20 cellular contexts compared by ENCODE assay signal in genomic region chr13:20977394-20977793, GRCh38.
"Had no signal": no experiment of that assay in that cellular context is flagged by ENCODE, and none has a peak within 500 bp of the region (broad histone marks: within the 10 kb centered on the region; RNA-seq: fewer than 3 reads in every experiment).

No MANE protein-coding gene starts in this region.

- ATAC-seq: activated CD4-positive, alpha-beta T cell treated with anti-CD3 and anti-CD28 coated beads for 36 hours; activated T-helper 17 cell treated with anti-CD3 and anti-CD28 coated beads, Interleukin-2, amount 50 U/mL, for 72 hours; gastrocnemius medialis; stimulated activated naive CD8-positive, alpha-beta T cell treated with anti-CD3 and anti-CD28 coated beads, Interleukin-15, Interleukin-2, amounts not matched to agents 100 U/mL and 50 U/mL, for 24 hours had no signal

- H3K27me3 ChIP-seq: gastrocnemius medialis, tibial artery had no signal

- FAIRE-seq: urothelium cell line had no signal

- H3K4me3 ChIP-seq: coronary artery, gastrocnemius medialis, left ventricle myocardium inferior, tibial artery had no signal

- DNase-seq: activated CD4-positive, alpha-beta memory T cell treated with anti-CD3 and anti-CD28 coated beads for 36 hours; activated CD4-positive, alpha-beta T cell treated with anti-CD3 and anti-CD28 coated beads for 36 hours; activated naive CD4-positive, alpha-beta T cell; activated naive CD8-positive, alpha-beta T cell treated with anti-CD3 and anti-CD28 coated beads, Interleukin-2, amount 10 ng/mL, durations not matched to agents 7 days and 5 days; activated T-cell treated with anti-CD3 and anti-CD28 coated beads for 4 hours; caudate nucleus; gastrocnemius medialis; head of caudate nucleus; left ventricle myocardium inferior; mammary epithelial cell; midbrain; stimulated activated CD4-positive, alpha-beta T cell treated with anti-CD3 and anti-CD28 coated beads, Interleukin-12 subunit alpha, Interleukin-12 subunit beta, amount 100 ng/mL, for 4 hours; stimulated activated CD4-positive, alpha-beta T cell treated with anti-CD3 and anti-CD28 coated beads, Interleukin-1b, Interleukin-23, amount 100 ng/mL, for 48 hours; stimulated activated naive CD8-positive, alpha-beta T cell treated with anti-CD3 and anti-CD28 coated beads, Interleukin-15, Interleukin-2, amounts not matched to agents 100 U/mL and 50 U/mL, for 24 hours; substantia nigra; T-helper 2 cell; tibial artery had no signal

- H3K27ac ChIP-seq: coronary artery, gastrocnemius medialis, left ventricle myocardium inferior, tibial artery had no signal

- H3K9me3 ChIP-seq: gastrocnemius medialis, left ventricle myocardium inferior, tibial artery had no signal

- H3K4me1 ChIP-seq: gastrocnemius medialis, tibial artery had no signal
